In genomic region chrX:6821730-6822129, GRCh38 we compare ENCODE assay signal across 20 cellular contexts.
"Had no signal": no experiment of that assay in that cellular context is flagged by ENCODE, and none has a peak within 500 bp of the region (broad histone marks: within the 10 kb centered on the region; RNA-seq: fewer than 3 reads in every experiment).

No MANE protein-coding gene starts in this region.

- DNase-seq: KBM-7, MV-4-11, NCI-H1048, NCI-H1105, NCI-H1417, NCI-H1436 treated with DMSO at 0.1 percent for 48 hours, NCI-H187, NCI-H2029, NCI-H2171, NCI-H226, NCI-H446, NCI-H510A, NCI-H524 treated with DMSO at 0.1 percent for 48 hours, NCI-H774, Right ventricle myocardium superior, RPMI8226, SIG-M5, T-cell had no signal

- H3K4me1 Mint-ChIP-seq: T-cell had no signal

- H3K27ac Mint-ChIP-seq: T-cell; T-helper 1 cell treated with Interleukin-12 subunit alpha and Interleukin-12 subunit beta and Interleukin-4 antibody, amounts not matched to agents 30 μg/mL and 1 μg/mL, for 36 hours had no signal

- H3K27me3 Mint-ChIP-seq: T-cell had no signal

- H3K4me3 Mint-ChIP-seq: T-cell; T-helper 1 cell treated with Interleukin-12 subunit alpha and Interleukin-12 subunit beta and Interleukin-4 antibody, amounts not matched to agents 30 μg/mL and 1 μg/mL, for 36 hours had no signal

- ATAC-seq: T-cell had no signal

- FAIRE-seq: RCC 7860 had no signal

- H3K9me3 Mint-ChIP-seq: T-cell had no signal

- H3K36me3 Mint-ChIP-seq: T-cell had no signal
